ENCODE assay signal across 1 cellular context in genomic region chr17:47850692-47851573, GRCh38.
TF ChIP-seq lines count a peak whose summit lies in the region.

Gene SP6 (minus strand): TSS chr17:47851163. CDS start chr17:47848429, 2,734 bp downstream.

TF ChIP-seq in HepG2, 621 proteins besides CTCF, POLR2A, EP300 and RAD21 (continued from another document and continues in another):
- TF ChIP-seq ZNF512B (CRISPR knock-in tag; IDR thresholded peaks at IDR 0.05; ENCODE audit: borderline replicate concordance) = 0 out of 2 replicates have a peak, but pooled peaks have one; percentile 26
- TF ChIP-seq ZNF296 (CRISPR knock-in tag; conservative IDR thresholded peaks at IDR 0.05) = no peak
- no peak for TF ChIP-seq MED8 (CRISPR knock-in tag; IDR thresholded peaks at IDR 0.05; ENCODE audit: insufficient replicate concordance)
- peak; percentile 76; the same call in 1 of the 2 replicates for TF ChIP-seq KLF12 (CRISPR knock-in tag; IDR thresholded peaks at IDR 0.05; ENCODE audit: borderline replicate concordance)
- TF ChIP-seq JDP2 (CRISPR knock-in tag; IDR thresholded peaks at IDR 0.05; ENCODE audit: borderline replicate concordance) = no peak
- TF ChIP-seq ZFP36L2 (CRISPR knock-in tag; IDR thresholded peaks at IDR 0.05) = no peak
- no peak; the same call in 1 of the 2 replicates for TF ChIP-seq ZNF543 (CRISPR knock-in tag; IDR thresholded peaks at IDR 0.05)
- no peak for TF ChIP-seq SIX1 (CRISPR knock-in tag; IDR thresholded peaks at IDR 0.05; ENCODE audit: borderline replicate concordance)
- TF ChIP-seq ZNF746 (CRISPR knock-in tag; IDR thresholded peaks at IDR 0.05) = peak; percentile 81
- TF ChIP-seq MZF1 (CRISPR knock-in tag; IDR thresholded peaks at IDR 0.05; ENCODE audit: borderline replicate concordance) = no peak
- TF ChIP-seq NFAT5 (CRISPR knock-in tag; IDR thresholded peaks at IDR 0.05) = peak; percentile 47; the same call in 1 of the 2 replicates
- 0 out of 2 replicates have a peak, but pooled peaks have one; percentile 62 for TF ChIP-seq ZNF501 (CRISPR knock-in tag; IDR thresholded peaks at IDR 0.05)
- TF ChIP-seq ARID4A (CRISPR knock-in tag; IDR thresholded peaks at IDR 0.05; ENCODE audit: borderline replicate concordance) = peak; percentile 71; the same call in 1 of the 2 replicates
- peak; percentile 67; the same call in 1 of the 2 replicates for TF ChIP-seq HINFP (CRISPR knock-in tag; IDR thresholded peaks at IDR 0.05; ENCODE audit: low read depth)
- TF ChIP-seq LRRFIP1 (CRISPR knock-in tag; conservative IDR thresholded peaks at IDR 0.05) = no peak
- TF ChIP-seq RORA (CRISPR knock-in tag; IDR thresholded peaks at IDR 0.05) = no peak
- no peak for TF ChIP-seq TCF12 (IDR thresholded peaks at IDR 0.05)
- no peak for TF ChIP-seq TCF12 (CRISPR knock-in tag; IDR thresholded peaks at IDR 0.05)
- TF ChIP-seq MYC (CRISPR knock-in tag; IDR thresholded peaks at IDR 0.05; ENCODE audit: borderline replicate concordance) = no peak; the same call in 1 of the 2 replicates
- no peak for TF ChIP-seq RFX3 (CRISPR knock-in tag; IDR thresholded peaks at IDR 0.05)
- TF ChIP-seq SRF (IDR thresholded peaks at IDR 0.05; ENCODE audit: low read depth, low read length) = no peak
- no peak for TF ChIP-seq ZFP37 (CRISPR knock-in tag; IDR thresholded peaks at IDR 0.05; ENCODE audit: borderline replicate concordance)
- TF ChIP-seq MYPOP (CRISPR knock-in tag; IDR thresholded peaks at IDR 0.05) = peak; percentile 88; the same call in 1 of the 2 replicates
- peak; percentile 43; the same call in 1 of the 2 replicates for TF ChIP-seq SP2 (CRISPR knock-in tag; IDR thresholded peaks at IDR 0.05)
- TF ChIP-seq HNRNPLL (IDR thresholded peaks at IDR 0.05; ENCODE audit: low read depth, low read length, poor library complexity, severe bottlenecking) = peak; percentile 97
- no peak for TF ChIP-seq NFATC3 (CRISPR knock-in tag; IDR thresholded peaks at IDR 0.05)
- TF ChIP-seq PRPF4 (IDR thresholded peaks at IDR 0.05; ENCODE audit: low read depth, low read length, poor library complexity, severe bottlenecking) = no peak
- TF ChIP-seq ZNF775 (CRISPR knock-in tag; IDR thresholded peaks at IDR 0.05; ENCODE audit: borderline replicate concordance) = no peak; the same call in 1 of the 2 replicates
- no peak for TF ChIP-seq ZNF3 (CRISPR knock-in tag; IDR thresholded peaks at IDR 0.05)
- no peak for TF ChIP-seq MBNL3 (CRISPR knock-in tag; conservative IDR thresholded peaks at IDR 0.05)
- no peak for TF ChIP-seq THYN1 (CRISPR knock-in tag; IDR thresholded peaks at IDR 0.05; ENCODE audit: borderline replicate concordance, low read depth)
- no peak; the same call in 1 of the 2 replicates for TF ChIP-seq TP53 (CRISPR knock-in tag; conservative IDR thresholded peaks at IDR 0.05)
- TF ChIP-seq SALL2 (CRISPR knock-in tag; IDR thresholded peaks at IDR 0.05) = peak; percentile 64; the same call in 1 of the 2 replicates
- TF ChIP-seq DMTF1 (CRISPR knock-in tag; IDR thresholded peaks at IDR 0.05) = no peak
- no peak for TF ChIP-seq ZBTB8A (CRISPR knock-in tag; IDR thresholded peaks at IDR 0.05; ENCODE audit: borderline replicate concordance, low read depth)
- TF ChIP-seq THAP11 (CRISPR knock-in tag; IDR thresholded peaks at IDR 0.05) = peak; percentile 37; the same call in 1 of the 2 replicates
- peak; percentile 51 for TF ChIP-seq MEIS2 (CRISPR knock-in tag; IDR thresholded peaks at IDR 0.05)
- TF ChIP-seq CC2D1A (CRISPR knock-in tag; IDR thresholded peaks at IDR 0.05) = no peak; the same call in 1 of the 2 replicates
